ENCODE assay signal across 2 cellular contexts in the genomic region with DNA sequence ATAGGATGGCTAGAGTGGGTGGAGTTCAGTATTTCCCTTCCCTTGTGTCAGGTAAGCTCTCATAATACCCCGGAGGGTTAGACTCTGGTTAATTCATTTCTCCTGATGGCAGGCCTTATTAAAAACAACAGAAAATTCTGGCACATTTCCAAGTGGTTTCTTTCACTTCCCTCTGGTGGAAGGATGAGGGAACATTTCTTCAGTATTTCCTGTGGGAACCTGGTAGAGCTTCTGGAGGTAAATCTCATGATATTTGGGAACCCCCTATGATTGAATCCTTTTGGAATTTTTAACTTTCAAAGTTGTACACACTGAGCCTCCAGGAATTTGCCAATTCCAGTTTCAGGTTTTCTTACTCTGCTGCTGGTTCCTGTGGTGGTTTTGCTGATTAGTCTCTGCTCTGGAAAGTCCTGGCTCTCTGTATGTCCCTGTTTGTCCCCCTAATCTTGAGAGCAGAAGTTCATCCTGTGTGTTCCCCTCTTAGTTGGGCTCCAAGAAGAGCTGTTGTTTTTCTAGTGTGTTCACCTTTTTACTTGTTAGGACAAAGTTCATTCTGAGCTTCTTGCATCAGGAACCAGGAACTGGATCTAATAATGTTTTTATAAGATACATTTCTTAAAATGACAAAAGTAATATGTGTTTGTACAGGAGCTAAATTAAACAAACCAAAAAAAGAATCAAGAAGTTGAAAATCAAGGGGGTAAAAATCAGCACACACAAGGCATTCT.
TF ChIP-seq lines count a peak whose summit lies in the region.

No MANE protein-coding gene starts in this region.

TF ChIP-seq in SK-N-SH, 30 proteins besides CTCF, POLR2A, EP300 and RAD21 (continued from another document):
- TF ChIP-seq, protein P1, sequence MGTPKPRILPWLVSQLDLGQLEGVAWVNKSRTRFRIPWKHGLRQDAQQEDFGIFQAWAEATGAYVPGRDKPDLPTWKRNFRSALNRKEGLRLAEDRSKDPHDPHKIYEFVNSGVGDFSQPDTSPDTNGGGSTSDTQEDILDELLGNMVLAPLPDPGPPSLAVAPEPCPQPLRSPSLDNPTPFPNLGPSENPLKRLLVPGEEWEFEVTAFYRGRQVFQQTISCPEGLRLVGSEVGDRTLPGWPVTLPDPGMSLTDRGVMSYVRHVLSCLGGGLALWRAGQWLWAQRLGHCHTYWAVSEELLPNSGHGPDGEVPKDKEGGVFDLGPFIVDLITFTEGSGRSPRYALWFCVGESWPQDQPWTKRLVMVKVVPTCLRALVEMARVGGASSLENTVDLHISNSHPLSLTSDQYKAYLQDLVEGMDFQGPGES (IDR thresholded peaks at IDR 0.05; ENCODE audit: low read depth, low read length), result no peak
- TF ChIP-seq, protein P2, sequence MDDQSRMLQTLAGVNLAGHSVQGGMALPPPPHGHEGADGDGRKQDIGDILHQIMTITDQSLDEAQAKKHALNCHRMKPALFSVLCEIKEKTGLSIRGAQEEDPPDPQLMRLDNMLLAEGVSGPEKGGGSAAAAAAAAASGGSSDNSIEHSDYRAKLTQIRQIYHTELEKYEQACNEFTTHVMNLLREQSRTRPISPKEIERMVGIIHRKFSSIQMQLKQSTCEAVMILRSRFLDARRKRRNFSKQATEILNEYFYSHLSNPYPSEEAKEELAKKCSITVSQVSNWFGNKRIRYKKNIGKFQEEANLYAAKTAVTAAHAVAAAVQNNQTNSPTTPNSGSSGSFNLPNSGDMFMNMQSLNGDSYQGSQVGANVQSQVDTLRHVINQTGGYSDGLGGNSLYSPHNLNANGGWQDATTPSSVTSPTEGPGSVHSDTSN (IDR thresholded peaks at IDR 0.05), result no peak
- TF ChIP-seq GABPA (IDR thresholded peaks at IDR 0.05; ENCODE audit: low read depth), result no peak
- TF ChIP-seq FOXM1 (IDR thresholded peaks at IDR 0.05; ENCODE audit: low read depth), result no peak
- no peak for TF ChIP-seq MEF2A (IDR thresholded peaks at IDR 0.05; ENCODE audit: borderline replicate concordance, low read depth)
- TF ChIP-seq NRF1 (IDR thresholded peaks at IDR 0.05; ENCODE audit: low read depth, low read length), result no peak

TF ChIP-seq in SK-N-SH treated with all-trans-retinoic acid at 6 μM for 48 hours, 23 proteins besides CTCF, POLR2A, EP300 and RAD21 (continued from another document):
- TF ChIP-seq, protein P3, sequence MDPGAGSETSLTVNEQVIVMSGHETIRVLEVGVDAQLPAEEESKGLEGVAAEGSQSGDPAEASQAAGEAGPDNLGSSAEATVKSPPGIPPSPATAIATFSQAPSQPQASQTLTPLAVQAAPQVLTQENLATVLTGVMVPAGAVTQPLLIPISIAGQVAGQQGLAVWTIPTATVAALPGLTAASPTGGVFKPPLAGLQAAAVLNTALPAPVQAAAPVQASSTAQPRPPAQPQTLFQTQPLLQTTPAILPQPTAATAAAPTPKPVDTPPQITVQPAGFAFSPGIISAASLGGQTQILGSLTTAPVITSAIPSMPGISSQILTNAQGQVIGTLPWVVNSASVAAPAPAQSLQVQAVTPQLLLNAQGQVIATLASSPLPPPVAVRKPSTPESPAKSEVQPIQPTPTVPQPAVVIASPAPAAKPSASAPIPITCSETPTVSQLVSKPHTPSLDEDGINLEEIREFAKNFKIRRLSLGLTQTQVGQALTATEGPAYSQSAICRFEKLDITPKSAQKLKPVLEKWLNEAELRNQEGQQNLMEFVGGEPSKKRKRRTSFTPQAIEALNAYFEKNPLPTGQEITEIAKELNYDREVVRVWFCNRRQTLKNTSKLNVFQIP (CRISPR knock-in tag; IDR thresholded peaks at IDR 0.05; ENCODE audit: borderline replicate concordance, low read depth), result no peak
- no peak for TF ChIP-seq RARB (CRISPR knock-in tag; IDR thresholded peaks at IDR 0.05)
- no peak for TF ChIP-seq ZFP3 (CRISPR knock-in tag; IDR thresholded peaks at IDR 0.05)
- TF ChIP-seq ZNF565 (CRISPR knock-in tag; conservative IDR thresholded peaks at IDR 0.05; ENCODE audit: low read depth), result no peak
- TF ChIP-seq SNAI2 (CRISPR knock-in tag; IDR thresholded peaks at IDR 0.05), result no peak
- TF ChIP-seq CSDC2 (CRISPR knock-in tag; IDR thresholded peaks at IDR 0.05), result no peak
- TF ChIP-seq, protein P4, sequence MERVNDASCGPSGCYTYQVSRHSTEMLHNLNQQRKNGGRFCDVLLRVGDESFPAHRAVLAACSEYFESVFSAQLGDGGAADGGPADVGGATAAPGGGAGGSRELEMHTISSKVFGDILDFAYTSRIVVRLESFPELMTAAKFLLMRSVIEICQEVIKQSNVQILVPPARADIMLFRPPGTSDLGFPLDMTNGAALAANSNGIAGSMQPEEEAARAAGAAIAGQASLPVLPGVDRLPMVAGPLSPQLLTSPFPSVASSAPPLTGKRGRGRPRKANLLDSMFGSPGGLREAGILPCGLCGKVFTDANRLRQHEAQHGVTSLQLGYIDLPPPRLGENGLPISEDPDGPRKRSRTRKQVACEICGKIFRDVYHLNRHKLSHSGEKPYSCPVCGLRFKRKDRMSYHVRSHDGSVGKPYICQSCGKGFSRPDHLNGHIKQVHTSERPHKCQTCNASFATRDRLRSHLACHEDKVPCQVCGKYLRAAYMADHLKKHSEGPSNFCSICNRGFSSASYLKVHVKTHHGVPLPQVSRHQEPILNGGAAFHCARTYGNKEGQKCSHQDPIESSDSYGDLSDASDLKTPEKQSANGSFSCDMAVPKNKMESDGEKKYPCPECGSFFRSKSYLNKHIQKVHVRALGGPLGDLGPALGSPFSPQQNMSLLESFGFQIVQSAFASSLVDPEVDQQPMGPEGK (CRISPR knock-in tag; IDR thresholded peaks at IDR 0.05; ENCODE audit: borderline replicate concordance), result no peak
